10 cellular contexts compared by ENCODE assay signal in genomic region chr20:13783528-13783927, GRCh38. TPM values are rescaled to one million over a fixed set of nuclear protein-coding genes. Genes with fewer than 3 reads are reported as not detected.
DNase-seq lines count a peak whose midpoint lies in the region; ATAC-seq, FAIRE-seq and TF ChIP-seq lines count a peak whose summit lies in the region.
"Had no signal": no experiment of that assay in that cellular context is flagged by ENCODE, and none has a peak within 500 bp of the region (broad histone marks: within the 10 kb centered on the region; RNA-seq: fewer than 3 reads in every experiment).

No MANE protein-coding gene starts in this region.

- H3K9ac ChIP-seq in astrocyte (ENCODE audit: low read length) (peak overlapping the region; percentile 93), mesenchymal stem cell (ENCODE audit: low read length) (peak overlapping the region; percentile 97)

- H3K4me2 ChIP-seq in astrocyte (ENCODE audit: low read length) (peak overlapping the region; percentile 99), mesenchymal stem cell (ENCODE audit: low read length, poor library complexity, severe bottlenecking) (peak overlapping the region; percentile 45)

- no peak overlapping the region for H3K23ac ChIP-seq in mesenchymal stem cell (ENCODE audit: low read length in 2 of 2)

- peak overlapping the region; percentile 83; the same call in 1 of the 2 replicates for H3K27ac ChIP-seq in HL-60 (replicated peaks)
- no peak overlapping the region for H3K27ac ChIP-seq in astrocyte (ENCODE audit: low read depth, low read length)
- no peak overlapping the region for H3K27ac ChIP-seq in mesenchymal stem cell (ENCODE audit: low read length, poor library complexity, severe bottlenecking)

- no peak overlapping the region for H3K27ac Mint-ChIP-seq in astrocyte (ENCODE audit: unreplicated experiment)

- no peak overlapping the region for H3K14ac ChIP-seq in mesenchymal stem cell (ENCODE audit: low read length in 2 of 2)

- no peak overlapping the region for H4K8ac ChIP-seq in mesenchymal stem cell (ENCODE audit: low read length)

- TF ChIP-seq CTCF in BE2C (IDR thresholded peaks at IDR 0.05; ENCODE audit: low read depth, low read length): no peak
- no peak for TF ChIP-seq CTCF in HL-60 (IDR thresholded peaks at IDR 0.05; ENCODE audit: insufficient read depth, low read length)
- TF ChIP-seq CTCF in astrocyte (IDR thresholded peaks at IDR 0.05; ENCODE audit: insufficient read depth, low read depth, low read length): no peak

- H3K36me3 ChIP-seq in BE2C (peaks cover 36% of the 10 kb centered on the region), astrocyte (ENCODE audit: insufficient read depth, low read length) (peaks cover 19% of the 10 kb centered on the region), mesenchymal stem cell (ENCODE audit: control insufficient read depth in 1 of 2, insufficient read depth in 2 of 2, low read depth in 1 of 2, low read length in 2 of 2) (peaks cover 6 to 48% of the 10 kb centered on the region in 2 experiments)

- H2AK5ac ChIP-seq in mesenchymal stem cell (ENCODE audit: low read length, severe bottlenecking): no peak overlapping the region

- H3K79me2 ChIP-seq in astrocyte (ENCODE audit: insufficient read depth, low read length): peaks cover 83% of the 10 kb centered on the region

- DNase-seq in BE2C (no peak), HL-60 (ENCODE audit: low read depth in 1 of 2, low spot score in 1 of 2) (no peak), astrocyte (ENCODE audit: low read depth) (no peak), mesenchymal stem cell (no peak), NCI-H82 (lab: John Stamatoyannopoulos, UW) (no peak), MV-4-11 (lab: John Stamatoyannopoulos, UW) (no peak)
- DNase-seq: anterior cingulate cortex, islet precursor cell had no signal

- no peak overlapping the region for H2BK5ac ChIP-seq in mesenchymal stem cell (ENCODE audit: low read depth, low read length, poor library complexity, severe bottlenecking)

- no peak overlapping the region for H2BK120ac ChIP-seq in mesenchymal stem cell (ENCODE audit: low read depth, low read length)

- H3K79me1 ChIP-seq in mesenchymal stem cell (replicated peaks; ENCODE audit: low read length, poor library complexity, severe bottlenecking): peaks cover 20% of the 10 kb centered on the region

- peak overlapping the region; percentile 100 for H3K4me3 Mint-ChIP-seq in astrocyte (ENCODE audit: unreplicated experiment)

- no peak overlapping the region for H4K91ac ChIP-seq in mesenchymal stem cell (ENCODE audit: low read length)

- H4K20me1 ChIP-seq in astrocyte (ENCODE audit: insufficient read depth, low read length): peaks cover 26% of the 10 kb centered on the region

- no peaks in the 10 kb centered on the region for H3K4me1 ChIP-seq in BE2C
- H3K4me1 ChIP-seq in astrocyte (ENCODE audit: insufficient read depth, low read length): peaks cover 11% of the 10 kb centered on the region
- H3K4me1 ChIP-seq in mesenchymal stem cell (ENCODE audit: control insufficient read depth, insufficient read depth, low read depth, low read length): peaks cover 4% of the 10 kb centered on the region

- H3K4me1 Mint-ChIP-seq in astrocyte (ENCODE audit: low read depth, unreplicated experiment): peaks cover 13% of the 10 kb centered on the region

- H3K9me3 ChIP-seq in BE2C (no peaks in the 10 kb centered on the region), astrocyte (ENCODE audit: insufficient read depth, low read depth, low read length) (no peaks in the 10 kb centered on the region), mesenchymal stem cell (ENCODE audit: control insufficient read depth, low read length) (no peaks in the 10 kb centered on the region)

- no peaks in the 10 kb centered on the region for H3K27me3 Mint-ChIP-seq in astrocyte (ENCODE audit: low read depth, unreplicated experiment)

- no peak overlapping the region for H2BK15ac ChIP-seq in mesenchymal stem cell (ENCODE audit: low read depth, poor library complexity, severe bottlenecking)

- no peak for ATAC-seq in HG03108 (IDR thresholded peaks at IDR 0.05; ENCODE audit: unreplicated experiment)
- ATAC-seq in GM18870 (IDR thresholded peaks at IDR 0.05; ENCODE audit: unreplicated experiment): no peak

- peak overlapping the region; percentile 73 for H3K4me3 ChIP-seq in BE2C (ENCODE audit: low read depth, low read length)
- peak overlapping the region; percentile 80 for H3K4me3 ChIP-seq in HL-60 (replicated peaks; ENCODE audit: insufficient read depth, low read length)
- H3K4me3 ChIP-seq in astrocyte (ENCODE audit: insufficient read depth, low read depth, low read length): peak overlapping the region; percentile 99
- H3K4me3 ChIP-seq in mesenchymal stem cell (ENCODE audit: insufficient read depth in 1 of 2, low read depth in 1 of 2, low read length in 2 of 2): peak overlapping the region in 1 of 2 experiments; percentile 94

- peaks cover 1% of the 10 kb centered on the region for H3K9me3 Mint-ChIP-seq in astrocyte (ENCODE audit: unreplicated experiment)

- WGBS in mesenchymal stem cell: 91% methylated on average over 13 of the region's 13 CpGs

- no peak for FAIRE-seq in astrocyte (lab: Jason Lieb, UNC)

- H3K27me3 ChIP-seq in BE2C: no peaks in the 10 kb centered on the region
- H3K27me3 ChIP-seq in HL-60 (ENCODE audit: insufficient read depth, poor library complexity, severe bottlenecking): no peaks in the 10 kb centered on the region
- no peaks in the 10 kb centered on the region for H3K27me3 ChIP-seq in astrocyte (ENCODE audit: insufficient read depth, low read length)
- no peaks in the 10 kb centered on the region for H3K27me3 ChIP-seq in mesenchymal stem cell (ENCODE audit: control insufficient read depth in 1 of 2, insufficient read depth in 1 of 2, low read length in 2 of 2)

- no peak overlapping the region for H2AFZ ChIP-seq in astrocyte (ENCODE audit: low read depth, low read length)
- no peak overlapping the region for H2AFZ ChIP-seq in mesenchymal stem cell (ENCODE audit: low read depth, low read length)

- no peaks in the 10 kb centered on the region for H3K36me3 Mint-ChIP-seq in astrocyte (ENCODE audit: low read depth, unreplicated experiment)

- no peak overlapping the region for H3K4ac ChIP-seq in mesenchymal stem cell (ENCODE audit: low read depth in 1 of 2, low read length in 2 of 2)

- no peak overlapping the region for H3K18ac ChIP-seq in mesenchymal stem cell (ENCODE audit: low read depth in 1 of 2, low read length in 2 of 2)

- H2BK12ac ChIP-seq in mesenchymal stem cell (ENCODE audit: low read length in 2 of 2): no peak overlapping the region

RNA-seq across cellular contexts. Expression of gene ESF1, which starts 1.2 kb away (rescaled TPM):
- polyA plus RNA-seq in BE2C (2012; ENCODE audit: insufficient read depth, insufficient read length, low read depth): 21.4 TPM
- total RNA-seq in astrocyte: 13.9 and 14.0 TPM in 2 replicates
- 20.9 TPM for polyA plus RNA-seq in mesenchymal stem cell (2013, experiment 1 of 2)
- 19.9 TPM for polyA plus RNA-seq in mesenchymal stem cell (2013, experiment 2 of 2)

RNA-seq across cellular contexts. Expression of gene NDUFAF5, which starts 1.3 kb away (rescaled TPM):
- 49.2 TPM for polyA plus RNA-seq in BE2C (2012; ENCODE audit: insufficient read depth, insufficient read length, low read depth)
- total RNA-seq in astrocyte: 27.3 and 31.6 TPM in 2 replicates
- polyA plus RNA-seq in mesenchymal stem cell (2013, experiment 1 of 2): 11.4 TPM
- 11.8 TPM for polyA plus RNA-seq in mesenchymal stem cell (2013, experiment 2 of 2)
